8 cellular contexts compared by ENCODE assay signal in the genomic region with DNA sequence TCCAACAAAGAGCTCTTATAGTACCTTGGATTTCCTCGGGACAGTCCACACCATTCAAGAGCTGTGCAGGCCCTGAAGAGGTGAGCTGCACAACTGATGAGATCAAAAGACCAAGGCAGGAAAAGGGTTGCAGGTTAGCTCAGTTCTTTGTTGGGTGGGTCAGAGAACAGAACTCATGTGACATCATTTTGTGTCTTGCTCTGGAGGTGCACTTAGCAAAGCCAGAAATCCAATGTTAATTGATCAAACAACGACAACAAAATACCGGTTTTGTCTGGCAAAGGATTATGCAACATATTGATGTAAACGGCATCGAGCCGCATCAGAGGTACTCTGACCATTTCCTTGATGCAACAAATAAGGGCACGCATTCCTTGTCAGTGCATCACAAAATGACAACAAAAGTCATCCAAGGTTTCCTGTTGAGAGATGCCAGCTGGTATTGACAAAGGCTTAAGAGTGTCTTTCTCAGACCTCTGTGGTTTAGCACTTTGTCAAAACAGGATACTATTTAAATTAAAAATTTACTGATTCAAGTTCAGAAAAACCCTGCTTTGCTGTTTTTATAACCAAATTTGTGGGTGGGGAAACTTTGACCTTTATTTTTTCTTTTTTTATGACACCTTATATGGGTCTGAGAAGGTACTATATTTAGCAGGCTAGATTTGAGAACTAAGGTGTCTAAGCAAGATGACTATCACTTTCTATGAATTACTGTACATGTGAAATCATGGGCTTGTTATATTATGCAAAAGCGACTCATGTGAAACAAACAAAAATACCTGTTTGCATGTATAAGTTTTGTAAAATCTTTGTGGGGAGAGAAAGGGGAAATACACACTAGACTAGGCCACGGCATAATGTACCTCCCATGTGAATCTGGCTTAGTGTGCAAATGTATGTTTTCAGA.
A peak's percentile ranks its signal among the peaks of the same experiment; 100 is the strongest.
DNase-seq lines count a peak whose midpoint lies in the region; ATAC-seq and TF ChIP-seq lines count a peak whose summit lies in the region.

No MANE protein-coding gene starts in this region.

- DNase-seq in CD4-positive, CD25-positive, alpha-beta regulatory T cell = peak; percentile 35 to 86 (median 83)
- DNase-seq in activated naive CD8-positive, alpha-beta T cell treated with anti-CD3 and anti-CD28 coated beads, Interleukin-2, amount 10 ng/mL, durations not matched to agents 7 days and 5 days = no peak
- DNase-seq in NCI-H345 treated with DMSO at 0.1 percent for 48 hours (lab: John Stamatoyannopoulos, UW; ENCODE audit: unreplicated experiment) (no peak), CD1c-positive myeloid dendritic cell (ENCODE audit: extremely low spot score) (no peak), upper lobe of right lung (no peak)

- no peaks in the 10 kb centered on the region for H3K9me3 ChIP-seq in CD4-positive, CD25-positive, alpha-beta regulatory T cell (ENCODE audit: control insufficient read depth in 2 of 2, low read length in 2 of 2)
- H3K9me3 ChIP-seq in upper lobe of right lung = no peaks in the 10 kb centered on the region

- peak overlapping the region; percentile 27 to 80 (median 73) for H3K4me3 Mint-ChIP-seq in CD4-positive, CD25-positive, alpha-beta regulatory T cell
- peak overlapping the region; percentile 47 for H3K4me3 Mint-ChIP-seq in activated naive CD8-positive, alpha-beta T cell treated with anti-CD3 and anti-CD28 coated beads, Interleukin-2, amount 10 ng/mL, durations not matched to agents 7 days and 5 days
- peak overlapping the region; percentile 11 for H3K4me3 Mint-ChIP-seq in stimulated activated memory B cell treated with anti-CD40 and anti-IgM and Interleukin-4, amounts not matched to agents 10 μg/mL and 1 μg/mL and 100 μg/mL, for 72 hours

- H3K27ac Mint-ChIP-seq in CD4-positive, CD25-positive, alpha-beta regulatory T cell = peak overlapping the region; percentile 85 to 94 (median 93)
- peak overlapping the region; percentile 80 for H3K27ac Mint-ChIP-seq in activated naive CD8-positive, alpha-beta T cell treated with anti-CD3 and anti-CD28 coated beads, Interleukin-2, amount 10 ng/mL, durations not matched to agents 7 days and 5 days
- peak overlapping the region; percentile 78 for H3K27ac Mint-ChIP-seq in stimulated activated memory B cell treated with anti-CD40 and anti-IgM and Interleukin-4, amounts not matched to agents 10 μg/mL and 1 μg/mL and 100 μg/mL, for 72 hours

- TF ChIP-seq CTCF in upper lobe of right lung (IDR thresholded peaks at IDR 0.05) = no peak

- ATAC-seq in CD4-positive, CD25-positive, alpha-beta regulatory T cell (ENCODE audit: low read depth in 2 of 2) = peak; percentile 73 to 80
- ATAC-seq in GM19452 (IDR thresholded peaks at IDR 0.05; ENCODE audit: unreplicated experiment) (peak; percentile 92), HG03439 (IDR thresholded peaks at IDR 0.05; ENCODE audit: unreplicated experiment) (peak; percentile 97), upper lobe of right lung (no peak)
- ATAC-seq in activated naive CD8-positive, alpha-beta T cell treated with anti-CD3 and anti-CD28 coated beads, Interleukin-2, amount 10 ng/mL, durations not matched to agents 7 days and 5 days (ENCODE audit: low read depth) = peak; percentile 68
- peak; percentile 88 for ATAC-seq in stimulated activated memory B cell treated with anti-CD40 and anti-IgM and Interleukin-4, amounts not matched to agents 10 μg/mL and 1 μg/mL and 100 μg/mL, for 72 hours

- peak overlapping the region; percentile 66 for H3K4me3 ChIP-seq in CD4-positive, CD25-positive, alpha-beta regulatory T cell (ENCODE audit: low read depth, low read length)
- H3K4me3 ChIP-seq in upper lobe of right lung = no peak overlapping the region

- H3K4me1 Mint-ChIP-seq in CD4-positive, CD25-positive, alpha-beta regulatory T cell = peaks cover 30 to 93% (median 67%) of the 10 kb centered on the region in 4 donors
- H3K4me1 Mint-ChIP-seq in activated naive CD8-positive, alpha-beta T cell treated with anti-CD3 and anti-CD28 coated beads, Interleukin-2, amount 10 ng/mL, durations not matched to agents 7 days and 5 days = peaks cover 63% of the 10 kb centered on the region
- H3K4me1 Mint-ChIP-seq in stimulated activated memory B cell treated with anti-CD40 and anti-IgM and Interleukin-4, amounts not matched to agents 10 μg/mL and 1 μg/mL and 100 μg/mL, for 72 hours = peaks cover 82% of the 10 kb centered on the region

- H3K27me3 ChIP-seq in CD4-positive, CD25-positive, alpha-beta regulatory T cell (ENCODE audit: control insufficient read depth, insufficient read depth, low read length) = no peaks in the 10 kb centered on the region
- no peaks in the 10 kb centered on the region for H3K27me3 ChIP-seq in upper lobe of right lung

- no peaks in the 10 kb centered on the region for H3K27me3 Mint-ChIP-seq in CD4-positive, CD25-positive, alpha-beta regulatory T cell
- H3K27me3 Mint-ChIP-seq in activated naive CD8-positive, alpha-beta T cell treated with anti-CD3 and anti-CD28 coated beads, Interleukin-2, amount 10 ng/mL, durations not matched to agents 7 days and 5 days = no peaks in the 10 kb centered on the region
- H3K27me3 Mint-ChIP-seq in stimulated activated memory B cell treated with anti-CD40 and anti-IgM and Interleukin-4, amounts not matched to agents 10 μg/mL and 1 μg/mL and 100 μg/mL, for 72 hours = no peaks in the 10 kb centered on the region

- H3K36me3 Mint-ChIP-seq in CD4-positive, CD25-positive, alpha-beta regulatory T cell = peaks cover 42% of the 10 kb centered on the region
- H3K36me3 Mint-ChIP-seq in activated naive CD8-positive, alpha-beta T cell treated with anti-CD3 and anti-CD28 coated beads, Interleukin-2, amount 10 ng/mL, durations not matched to agents 7 days and 5 days = peaks cover 25% of the 10 kb centered on the region
- peaks cover 22% of the 10 kb centered on the region for H3K36me3 Mint-ChIP-seq in stimulated activated memory B cell treated with anti-CD40 and anti-IgM and Interleukin-4, amounts not matched to agents 10 μg/mL and 1 μg/mL and 100 μg/mL, for 72 hours

- POLR2A ChIA-PET in activated naive CD8-positive, alpha-beta T cell treated with anti-CD3 and anti-CD28 coated beads, Interleukin-2, amount 10 ng/mL, durations not matched to agents 7 days and 5 days (lab: Charles Lee) = interaction anchor here (0.5 to 1.5 kb wide), 8 partner anchors 16 to 495 kb away, joined by 3 to 4 read pairs (median 3); no protein-coding TSS in a partner anchor

- H3K4me1 ChIP-seq in CD4-positive, CD25-positive, alpha-beta regulatory T cell (ENCODE audit: control insufficient read depth, insufficient read depth, low read length, poor library complexity, severe bottlenecking) = peaks cover 69% of the 10 kb centered on the region
- no peaks in the 10 kb centered on the region for H3K4me1 ChIP-seq in upper lobe of right lung

- peak overlapping the region; percentile 70 for H3K27ac ChIP-seq in CD4-positive, CD25-positive, alpha-beta regulatory T cell (ENCODE audit: insufficient read depth, low read length, poor library complexity, severe bottlenecking)
- no peak overlapping the region for H3K27ac ChIP-seq in upper lobe of right lung

- H3K36me3 ChIP-seq in CD4-positive, CD25-positive, alpha-beta regulatory T cell (ENCODE audit: control insufficient read depth, insufficient read depth, low read length) = peaks cover 23% of the 10 kb centered on the region
- no peaks in the 10 kb centered on the region for H3K36me3 ChIP-seq in upper lobe of right lung

- intact Hi-C loops in upper lobe of right lung (cut with DNase I) = no loop called here

- peaks cover 0 to 3% (median 0%) of the 10 kb centered on the region in 7 donors for H3K9me3 Mint-ChIP-seq in CD4-positive, CD25-positive, alpha-beta regulatory T cell
- no peaks in the 10 kb centered on the region for H3K9me3 Mint-ChIP-seq in activated naive CD8-positive, alpha-beta T cell treated with anti-CD3 and anti-CD28 coated beads, Interleukin-2, amount 10 ng/mL, durations not matched to agents 7 days and 5 days
- peaks cover 3% of the 10 kb centered on the region for H3K9me3 Mint-ChIP-seq in stimulated activated memory B cell treated with anti-CD40 and anti-IgM and Interleukin-4, amounts not matched to agents 10 μg/mL and 1 μg/mL and 100 μg/mL, for 72 hours

Comparison
In these comparisons a context has a peak if more than half of its experiments do, and no peak if none do; other contexts are left out.
1. DNase-seq: peak in CD4-positive, CD25-positive, alpha-beta regulatory T cell (3 of 3); none in activated naive CD8-positive, alpha-beta T cell treated with anti-CD3 and anti-CD28 coated beads, Interleukin-2, amount 10 ng/mL, durations not matched to agents 7 days and 5 days (single experiment), NCI-H345 treated with DMSO at 0.1 percent for 48 hours (single experiment), CD1c-positive myeloid dendritic cell (single experiment) and upper lobe of right lung (single experiment).
2. H3K4me3 Mint-ChIP-seq: peak in every context shown above with its lines; median percentile 73 in CD4-positive, CD25-positive, alpha-beta regulatory T cell; 47 in activated naive CD8-positive, alpha-beta T cell treated with anti-CD3 and anti-CD28 coated beads, Interleukin-2, amount 10 ng/mL, durations not matched to agents 7 days and 5 days; 11 in stimulated activated memory B cell treated with anti-CD40 and anti-IgM and Interleukin-4, amounts not matched to agents 10 μg/mL and 1 μg/mL and 100 μg/mL, for 72 hours.
3. Peak in every context shown above with its lines, with median percentiles within 50 percentile points of each other: H3K27ac Mint-ChIP-seq.